21 cellular contexts compared by ENCODE assay signal in the genomic region with DNA sequence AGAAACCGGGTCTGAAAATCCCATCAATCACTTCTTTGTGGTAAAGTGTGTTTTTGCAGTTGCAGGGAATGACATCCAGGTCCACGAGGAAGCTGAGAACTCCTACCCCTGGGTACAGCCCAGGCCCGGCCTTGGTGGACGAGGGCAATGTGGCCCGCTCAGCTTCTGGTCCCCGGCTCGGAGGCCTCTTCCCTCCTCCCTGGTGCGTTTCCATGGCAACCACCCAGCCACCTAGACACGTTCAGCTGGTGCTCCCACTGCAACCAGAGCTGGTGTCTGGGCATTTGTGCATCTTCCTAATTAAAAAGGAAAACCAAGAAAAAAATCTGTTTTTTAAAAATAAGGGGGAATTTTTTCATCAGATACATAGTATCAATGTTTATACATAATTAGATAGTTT.
"Had no signal": no experiment of that assay in that cellular context is flagged by ENCODE, and none has a peak within 500 bp of the region (broad histone marks: within the 10 kb centered on the region; RNA-seq: fewer than 3 reads in every experiment).

No MANE protein-coding gene starts in this region.

- H3K4me1 ChIP-seq: esophagus muscularis mucosa, lower lobe of right lung, right atrium auricular region, spleen, testis, uterus had no signal

- H3K9me3 ChIP-seq: esophagus muscularis mucosa, lower lobe of right lung, right atrium auricular region, testis, uterus had no signal

- DNase-seq: activated CD4-positive, alpha-beta T cell treated with anti-CD3 and anti-CD28 coated beads for 1 hour; activated T-cell treated with anti-CD3 and anti-CD28 coated beads, Interleukin-2, amount 50 U/mL, for 1 hour; aorta; effector memory CD8-positive, alpha-beta T cell; hippocampal formation; lower lobe of right lung; naive B cell; spleen; stimulated activated CD4-positive, alpha-beta T cell treated with anti-CD3 and anti-CD28 coated beads, Interleukin-4, amount 100 ng/mL, for 1 hour; stimulated activated naive CD4-positive, alpha-beta T cell; testis; trophoblast cell; uterus; WERI-Rb-1 had no signal

- H3K27me3 ChIP-seq: esophagus muscularis mucosa, right atrium auricular region, spleen, testis, uterus had no signal

- H3K27me3 Mint-ChIP-seq: activated T-helper 17 cell treated with anti-CD3 and anti-CD28 coated beads, Interleukin-2, amount 50 U/mL, for 72 hours; dendritic cell treated with granulocyte-macrophage colony-stimulating factor and Interleukin-4, amounts not matched to agents 40 ng/mL and 50 ng/mL, for 4 days had no signal

- H3K4me3 Mint-ChIP-seq: activated T-helper 17 cell treated with anti-CD3 and anti-CD28 coated beads, Interleukin-2, amount 50 U/mL, for 72 hours; brain; dendritic cell treated with granulocyte-macrophage colony-stimulating factor and Interleukin-4, amounts not matched to agents 40 ng/mL and 50 ng/mL, for 4 days; effector memory CD8-positive, alpha-beta T cell had no signal

- H3K27ac ChIP-seq: esophagus muscularis mucosa, lower lobe of right lung, right atrium auricular region, spleen, testis, uterus, WERI-Rb-1 had no signal

- H3K36me3 Mint-ChIP-seq: activated naive CD4-positive, alpha-beta T cell treated with anti-CD3 and anti-CD28 coated beads, Interleukin-2, amount 50 U/mL, for 72 hours; brain; naive B cell had no signal

- H3K4me1 Mint-ChIP-seq: activated T-helper 17 cell treated with anti-CD3 and anti-CD28 coated beads, Interleukin-2, amount 50 U/mL, for 72 hours; naive B cell had no signal

- H3K9me3 Mint-ChIP-seq: activated naive CD4-positive, alpha-beta T cell treated with anti-CD3 and anti-CD28 coated beads, Interleukin-2, amount 50 U/mL, for 72 hours; activated T-helper 17 cell treated with anti-CD3 and anti-CD28 coated beads, Interleukin-2, amount 50 U/mL, for 72 hours; dendritic cell treated with granulocyte-macrophage colony-stimulating factor and Interleukin-4, amounts not matched to agents 40 ng/mL and 50 ng/mL, for 4 days; effector memory CD8-positive, alpha-beta T cell had no signal

- H3K4me3 ChIP-seq: esophagus muscularis mucosa, lower lobe of right lung, right atrium auricular region, spleen, testis, uterus had no signal

- H3K36me3 ChIP-seq: esophagus muscularis mucosa, lower lobe of right lung, right atrium auricular region, spleen, uterus, WERI-Rb-1 had no signal

- H3K27ac Mint-ChIP-seq: activated naive CD4-positive, alpha-beta T cell treated with anti-CD3 and anti-CD28 coated beads, Interleukin-2, amount 50 U/mL, for 72 hours; activated T-helper 17 cell treated with anti-CD3 and anti-CD28 coated beads, Interleukin-2, amount 50 U/mL, for 72 hours; dendritic cell treated with granulocyte-macrophage colony-stimulating factor and Interleukin-4, amounts not matched to agents 40 ng/mL and 50 ng/mL, for 4 days; effector memory CD8-positive, alpha-beta T cell; naive B cell; progenitor cell of endocrine pancreas had no signal
